ENCODE assay signal across 10 cellular contexts in the genomic region with DNA sequence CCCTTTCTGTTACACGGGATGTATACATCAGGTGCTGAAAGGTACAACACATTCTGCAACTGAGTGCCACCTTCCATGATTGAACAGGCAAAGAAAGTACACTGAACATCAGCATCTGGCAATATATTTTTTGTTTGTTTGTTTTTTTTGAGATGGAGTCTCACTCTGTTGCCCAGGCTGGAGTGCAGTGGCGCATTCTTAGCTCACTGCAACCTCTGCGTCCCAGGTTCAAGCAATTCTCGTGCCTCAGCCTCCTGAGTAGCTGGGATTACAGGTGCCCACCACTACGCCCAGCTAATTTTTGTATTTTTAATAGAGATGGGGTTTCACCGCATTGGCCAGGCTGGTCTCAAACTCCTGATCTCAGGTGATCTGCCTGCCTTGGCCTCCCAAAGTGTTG. TPM values are rescaled to one million over a fixed set of nuclear protein-coding genes. Genes with fewer than 3 reads are reported as not detected.
"Had no signal": no experiment of that assay in that cellular context is flagged by ENCODE, and none has a peak within 500 bp of the region (broad histone marks: within the 10 kb centered on the region; RNA-seq: fewer than 3 reads in every experiment).

No MANE protein-coding gene starts in this region.

RNA-seq across cellular contexts. Expression of a gene that starts 42.4 kb away (rescaled TPM):
- total RNA-seq: activated CD8-positive, alpha-beta T cell treated with anti-CD3 and anti-CD28 coated beads for 36 hours; activated naive CD8-positive, alpha-beta T cell treated with anti-CD3 and anti-CD28 coated beads for 36 hours; activated T-cell treated with anti-CD3 and anti-CD28 coated beads, Interleukin-2, amount 50 U/mL, for 72 hours; activated T-helper 2 cell treated with anti-CD3 and anti-CD28 coated beads, Interferon-gamma antibody, Interleukin-2, Interleukin-4, amounts not matched to agents 10 μg/mL and 5 μg/mL and 100 μg/mL, durations not matched to agents 14 hours and 24 hours and 36 hours; K562; Peyer's patch; Right ventricle myocardium superior; SJCRH30; T-helper 1 cell treated with Interleukin-12 subunit alpha and Interleukin-12 subunit beta and Interleukin-4 antibody, amounts not matched to agents 30 ng/mL and 1 ng/mL, for 36 hours had no signal
- polyA plus RNA-seq: K562, SK-N-SH had no signal
